ENCODE assay signal across 8 cellular contexts in the genomic region with DNA sequence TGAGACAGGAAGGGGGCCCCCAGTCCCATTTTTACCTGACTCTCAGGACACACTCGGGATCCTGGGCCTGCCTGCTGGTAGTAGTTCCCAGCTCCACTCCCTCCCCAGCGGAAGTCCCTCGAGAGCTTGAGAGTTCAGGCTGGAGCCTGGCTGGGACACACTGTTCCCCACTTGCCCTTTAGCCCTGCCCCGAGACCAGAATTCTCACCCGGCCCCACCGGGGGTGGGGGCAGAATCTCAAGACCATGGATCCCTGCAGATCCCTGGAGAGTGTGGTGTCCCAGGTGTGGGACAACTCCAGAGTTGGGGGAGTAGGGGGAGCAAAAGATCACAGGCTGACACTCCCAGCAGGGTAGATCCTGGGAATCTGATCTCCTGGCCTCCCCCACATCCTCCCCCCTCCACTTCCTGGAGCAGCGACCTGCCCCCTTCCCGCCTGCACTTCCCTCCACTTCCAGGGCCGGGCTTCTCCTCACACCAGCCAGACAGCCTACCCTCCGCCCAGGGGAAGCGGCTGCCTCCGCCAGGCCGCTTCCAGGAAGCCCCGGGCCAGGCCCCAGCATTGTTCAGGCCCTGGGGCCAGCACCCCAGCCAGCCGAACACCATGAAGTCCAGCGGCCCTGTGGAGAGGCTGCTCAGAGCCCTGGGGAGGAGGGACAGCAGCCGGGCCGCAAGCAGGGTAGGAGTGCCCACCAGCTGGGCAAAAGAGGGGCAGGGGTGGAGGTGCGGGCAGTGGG. TPM values are rescaled to one million over a fixed set of nuclear protein-coding genes. Genes with fewer than 3 reads are reported as not detected.
DNase-seq lines count a peak whose midpoint lies in the region; ATAC-seq, FAIRE-seq and TF ChIP-seq lines count a peak whose summit lies in the region.

A gene with protein sequence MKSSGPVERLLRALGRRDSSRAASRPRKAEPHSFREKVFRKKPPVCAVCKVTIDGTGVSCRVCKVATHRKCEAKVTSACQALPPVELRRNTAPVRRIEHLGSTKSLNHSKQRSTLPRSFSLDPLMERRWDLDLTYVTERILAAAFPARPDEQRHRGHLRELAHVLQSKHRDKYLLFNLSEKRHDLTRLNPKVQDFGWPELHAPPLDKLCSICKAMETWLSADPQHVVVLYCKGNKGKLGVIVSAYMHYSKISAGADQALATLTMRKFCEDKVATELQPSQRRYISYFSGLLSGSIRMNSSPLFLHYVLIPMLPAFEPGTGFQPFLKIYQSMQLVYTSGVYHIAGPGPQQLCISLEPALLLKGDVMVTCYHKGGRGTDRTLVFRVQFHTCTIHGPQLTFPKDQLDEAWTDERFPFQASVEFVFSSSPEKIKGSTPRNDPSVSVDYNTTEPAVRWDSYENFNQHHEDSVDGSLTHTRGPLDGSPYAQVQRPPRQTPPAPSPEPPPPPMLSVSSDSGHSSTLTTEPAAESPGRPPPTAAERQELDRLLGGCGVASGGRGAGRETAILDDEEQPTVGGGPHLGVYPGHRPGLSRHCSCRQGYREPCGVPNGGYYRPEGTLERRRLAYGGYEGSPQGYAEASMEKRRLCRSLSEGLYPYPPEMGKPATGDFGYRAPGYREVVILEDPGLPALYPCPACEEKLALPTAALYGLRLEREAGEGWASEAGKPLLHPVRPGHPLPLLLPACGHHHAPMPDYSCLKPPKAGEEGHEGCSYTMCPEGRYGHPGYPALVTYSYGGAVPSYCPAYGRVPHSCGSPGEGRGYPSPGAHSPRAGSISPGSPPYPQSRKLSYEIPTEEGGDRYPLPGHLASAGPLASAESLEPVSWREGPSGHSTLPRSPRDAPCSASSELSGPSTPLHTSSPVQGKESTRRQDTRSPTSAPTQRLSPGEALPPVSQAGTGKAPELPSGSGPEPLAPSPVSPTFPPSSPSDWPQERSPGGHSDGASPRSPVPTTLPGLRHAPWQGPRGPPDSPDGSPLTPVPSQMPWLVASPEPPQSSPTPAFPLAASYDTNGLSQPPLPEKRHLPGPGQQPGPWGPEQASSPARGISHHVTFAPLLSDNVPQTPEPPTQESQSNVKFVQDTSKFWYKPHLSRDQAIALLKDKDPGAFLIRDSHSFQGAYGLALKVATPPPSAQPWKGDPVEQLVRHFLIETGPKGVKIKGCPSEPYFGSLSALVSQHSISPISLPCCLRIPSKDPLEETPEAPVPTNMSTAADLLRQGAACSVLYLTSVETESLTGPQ (N-terminal part only) (plus strand): TSS at position 484 of the 737 bp plus-strand sequence. CDS start 121 bp downstream, at position 605.

- FAIRE-seq in urothelium cell line (lab: Jason Lieb, UNC): no peak

- intact Hi-C loops in mucosa of descending colon (cut with DNase I, micrococcal nuclease): no loop called here

- DNase-seq in GM03348 (ENCODE audit: low spot score) (peak; percentile 79), RPMI7951 (ENCODE audit: low read depth) (peak; percentile 49), epithelial cell of esophagus (ENCODE audit: low read depth) (peak; percentile 39), mucosa of descending colon (peak; percentile 66 to 82 (median 74)), urothelium cell line (ENCODE audit: low spot score) (peak; percentile 61), GOT3 (lab: John Stamatoyannopoulos, UW) (no peak)

- ATAC-seq in mucosa of descending colon (peak; percentile 11), HG02973 (IDR thresholded peaks at IDR 0.05; ENCODE audit: unreplicated experiment) (no peak), HG02678 (IDR thresholded peaks at IDR 0.05; ENCODE audit: unreplicated experiment) (no peak)

- no peaks in the 10 kb centered on the region for H3K9me3 ChIP-seq in mucosa of descending colon

- no peaks in the 10 kb centered on the region for H3K36me3 ChIP-seq in mucosa of descending colon (ENCODE audit: low read depth)

- H3K4me3 ChIP-seq in epithelial cell of esophagus (ENCODE audit: low read length) (peak within 1 kb of the TSS; percentile 10), mucosa of descending colon (no peak within 1 kb of the TSS)

- no peak for TF ChIP-seq CTCF in epithelial cell of esophagus (IDR thresholded peaks at IDR 0.05; ENCODE audit: insufficient read depth, low read depth, low read length, missing control alignments)
- no peak for TF ChIP-seq CTCF in mucosa of descending colon (IDR thresholded peaks at IDR 0.05)

- H3K4me1 ChIP-seq in mucosa of descending colon (ENCODE audit: low read depth): peaks cover 63% of the 10 kb centered on the region

RNA-seq across cellular contexts. Expression of the gene that starts here (rescaled TPM):
- total RNA-seq in RPMI7951 (2014; rRNA removed; shearing (Covaris generic)): 6.1 and 10.5 TPM in 2 replicates
- 100 to 1,000 TPM in 1 of 3 donors, 10 to 100 TPM in 2; 22.6 to 119 (median 51.9) TPM for total RNA-seq in mucosa of descending colon
